Comparison of ENCODE assay signal across 9 cellular contexts in the genomic region with DNA sequence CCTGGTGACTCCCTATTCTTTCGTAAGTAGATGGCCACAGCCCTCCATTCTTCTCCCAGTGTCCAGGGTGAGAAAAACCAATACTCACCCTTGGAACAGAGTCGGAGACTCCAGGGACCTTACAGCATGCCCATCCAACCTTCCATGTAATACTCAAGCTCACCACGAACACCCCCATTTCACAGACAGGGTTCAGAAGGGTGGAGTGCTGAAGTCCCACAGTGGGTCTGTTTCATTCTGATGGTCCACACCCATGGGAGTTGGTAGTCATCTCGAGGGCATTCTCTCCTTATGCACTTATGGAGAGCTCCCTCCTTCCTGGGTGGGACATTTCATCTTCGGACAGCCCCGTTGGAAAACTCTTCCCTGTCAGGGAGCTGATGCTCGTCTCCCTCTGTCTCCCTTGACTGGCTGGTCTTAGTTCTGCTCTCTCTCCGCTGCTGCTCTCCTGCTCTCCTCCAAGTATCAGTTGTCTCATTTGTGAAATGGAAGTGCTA. TPM values are rescaled to one million over a fixed set of nuclear protein-coding genes. Genes with fewer than 3 reads are reported as not detected.
DNase-seq lines count a peak whose midpoint lies in the region; ATAC-seq and TF ChIP-seq lines count a peak whose summit lies in the region.
"Had no signal": no experiment of that assay in that cellular context is flagged by ENCODE, and none has a peak within 500 bp of the region (broad histone marks: within the 10 kb centered on the region; RNA-seq: fewer than 3 reads in every experiment).

No MANE protein-coding gene starts in this region.

- H3K4me1 ChIP-seq in mesendoderm (ENCODE audit: control insufficient read depth, low read depth, low read length), result peaks cover 21% of the 10 kb centered on the region
- peaks cover 0 to 100% (median 72%) of the 10 kb centered on the region in 4 donors for H3K4me1 ChIP-seq in tibial artery

- no peak for ATAC-seq in activated naive CD8-positive, alpha-beta T cell treated with anti-CD3 and anti-CD28 coated beads, Interleukin-2, amount 50 U/mL, for 24 hours
- ATAC-seq in HG03354 (IDR thresholded peaks at IDR 0.05; ENCODE audit: poor library complexity, severe bottlenecking, unreplicated experiment), result no peak

- in situ Hi-C loops in ACHN (cut with HindIII; ENCODE audit: low pct_ligation_motif_present, low pct_unique_long_range_greater_than_20kb, low sequenced_read_pairs), result no loop called here

- H3K9me3 Mint-ChIP-seq in activated naive CD4-positive, alpha-beta T cell treated with anti-CD3 and anti-CD28 coated beads, Interleukin-2, amount 50 U/mL, for 24 hours, result no peaks in the 10 kb centered on the region
- no peaks in the 10 kb centered on the region for H3K9me3 Mint-ChIP-seq in activated naive CD8-positive, alpha-beta T cell treated with anti-CD3 and anti-CD28 coated beads, Interleukin-2, amount 50 U/mL, for 24 hours

- no peak overlapping the region for H4K5ac ChIP-seq in mesendoderm (ENCODE audit: low read length)

- H3K4me1 Mint-ChIP-seq in activated naive CD4-positive, alpha-beta T cell treated with anti-CD3 and anti-CD28 coated beads, Interleukin-2, amount 50 U/mL, for 24 hours, result peaks cover 88% of the 10 kb centered on the region
- peaks cover 97% of the 10 kb centered on the region for H3K4me1 Mint-ChIP-seq in activated naive CD8-positive, alpha-beta T cell treated with anti-CD3 and anti-CD28 coated beads, Interleukin-2, amount 50 U/mL, for 24 hours

- peaks cover 7% of the 10 kb centered on the region for H3K79me1 ChIP-seq in mesendoderm (ENCODE audit: low read length)

- no peak overlapping the region for H3K23ac ChIP-seq in mesendoderm (ENCODE audit: low read length)

- H3K27me3 Mint-ChIP-seq in activated naive CD4-positive, alpha-beta T cell treated with anti-CD3 and anti-CD28 coated beads, Interleukin-2, amount 50 U/mL, for 24 hours, result no peaks in the 10 kb centered on the region
- H3K27me3 Mint-ChIP-seq in activated naive CD8-positive, alpha-beta T cell treated with anti-CD3 and anti-CD28 coated beads, Interleukin-2, amount 50 U/mL, for 24 hours, result no peaks in the 10 kb centered on the region

- H3K36me3 Mint-ChIP-seq in activated naive CD4-positive, alpha-beta T cell treated with anti-CD3 and anti-CD28 coated beads, Interleukin-2, amount 50 U/mL, for 24 hours, result peaks cover 43% of the 10 kb centered on the region
- peaks cover 88% of the 10 kb centered on the region for H3K36me3 Mint-ChIP-seq in activated naive CD8-positive, alpha-beta T cell treated with anti-CD3 and anti-CD28 coated beads, Interleukin-2, amount 50 U/mL, for 24 hours (ENCODE audit: low read depth)

- no peak overlapping the region for H3K9ac ChIP-seq in mesendoderm (ENCODE audit: low read length)

- no peaks in the 10 kb centered on the region for H3K9me3 ChIP-seq in tibial artery

- H3K79me2 ChIP-seq in mesendoderm (ENCODE audit: control insufficient read depth, insufficient read depth, low read length), result no peaks in the 10 kb centered on the region

- no peak overlapping the region for H2BK5ac ChIP-seq in mesendoderm (ENCODE audit: low read length)

- no peak for DNase-seq in activated naive CD4-positive, alpha-beta T cell treated with Interleukin-2 at 50 U/mL for 16 hours
- no peak for DNase-seq in activated naive CD8-positive, alpha-beta T cell treated with anti-CD3 and anti-CD28 coated beads, Interleukin-2, amount 50 U/mL, for 24 hours
- DNase-seq in mesendoderm (no peak), tibial artery (no peak), HuH-7.5 (ENCODE audit: low spot score) (no peak), ACHN (no peak)
- DNase-seq: NCI-H1417 treated with DMSO at 0.1 percent for 48 hours had no signal

- no peak overlapping the region for H3K18ac ChIP-seq in mesendoderm (ENCODE audit: low read length)

- WGBS in mesendoderm (ENCODE audit: extremely low coverage, insufficient coverage, low lambda C conversion rate), result no CpG with 5 or more reads among the region's 8 CpGs

- no peak for TF ChIP-seq CTCF in tibial artery (IDR thresholded peaks at IDR 0.05)

- no peaks in the 10 kb centered on the region for H3K36me3 ChIP-seq in mesendoderm (ENCODE audit: control insufficient read depth, insufficient read depth, low read length)
- H3K36me3 ChIP-seq in tibial artery, result peaks cover 0 to 24% (median 8%) of the 10 kb centered on the region in 3 donors

- intact Hi-C loops in tibial artery (cut with DNase I; ENCODE audit: low total_unique reads), result no loop called here

- peak overlapping the region; percentile 0 for H3K56ac ChIP-seq in mesendoderm (ENCODE audit: low read length)

- no peak overlapping the region for H2BK15ac ChIP-seq in mesendoderm (replicated peaks; ENCODE audit: low read depth)

- H3K27ac ChIP-seq in mesendoderm (ENCODE audit: low read depth, low read length), result no peak overlapping the region
- H3K27ac ChIP-seq in tibial artery, result peak overlapping the region; percentile 88 to 97

- no peak overlapping the region for H2AK5ac ChIP-seq in mesendoderm (ENCODE audit: low read length)

- H3K4me3 ChIP-seq in mesendoderm (ENCODE audit: low read length) (no peak overlapping the region), tibial artery (no peak overlapping the region)

- H2BK120ac ChIP-seq in mesendoderm (ENCODE audit: low read depth, low read length), result peak overlapping the region; percentile 13

- H3K27me3 ChIP-seq in mesendoderm (ENCODE audit: insufficient read depth, low read length, poor library complexity), result no peaks in the 10 kb centered on the region
- H3K27me3 ChIP-seq in tibial artery, result no peaks in the 10 kb centered on the region

- peak overlapping the region; percentile 98 for H3K4me3 Mint-ChIP-seq in activated naive CD4-positive, alpha-beta T cell treated with anti-CD3 and anti-CD28 coated beads, Interleukin-2, amount 50 U/mL, for 24 hours
- H3K4me3 Mint-ChIP-seq in activated naive CD8-positive, alpha-beta T cell treated with anti-CD3 and anti-CD28 coated beads, Interleukin-2, amount 50 U/mL, for 24 hours, result peak overlapping the region; percentile 83

- no peak overlapping the region for H3K4ac ChIP-seq in mesendoderm (ENCODE audit: low read depth, low read length)

- H4K8ac ChIP-seq in mesendoderm (ENCODE audit: low read depth, low read length), result no peak overlapping the region

- H3K27ac Mint-ChIP-seq in activated naive CD4-positive, alpha-beta T cell treated with anti-CD3 and anti-CD28 coated beads, Interleukin-2, amount 50 U/mL, for 24 hours, result peak overlapping the region; percentile 98
- peak overlapping the region; percentile 94 for H3K27ac Mint-ChIP-seq in activated naive CD8-positive, alpha-beta T cell treated with anti-CD3 and anti-CD28 coated beads, Interleukin-2, amount 50 U/mL, for 24 hours

- H3K4me2 ChIP-seq in mesendoderm (ENCODE audit: low read length), result no peak overlapping the region

RNA-seq across cellular contexts. Expression of a gene that starts 38.9 kb away (rescaled TPM):
- polyA plus RNA-seq in mesendoderm (2013, experiment 1 of 2), result 0.06 TPM
- polyA plus RNA-seq in mesendoderm (2013, experiment 2 of 2), result not detected

RNA-seq across cellular contexts. Expression of a gene that starts 46.1 kb away (rescaled TPM):
- polyA plus RNA-seq in mesendoderm (2013, experiment 1 of 2), result 41.9 TPM
- 43.7 TPM for polyA plus RNA-seq in mesendoderm (2013, experiment 2 of 2)
